Comparison of ENCODE assay signal across 1 cellular context in the genomic region with DNA sequence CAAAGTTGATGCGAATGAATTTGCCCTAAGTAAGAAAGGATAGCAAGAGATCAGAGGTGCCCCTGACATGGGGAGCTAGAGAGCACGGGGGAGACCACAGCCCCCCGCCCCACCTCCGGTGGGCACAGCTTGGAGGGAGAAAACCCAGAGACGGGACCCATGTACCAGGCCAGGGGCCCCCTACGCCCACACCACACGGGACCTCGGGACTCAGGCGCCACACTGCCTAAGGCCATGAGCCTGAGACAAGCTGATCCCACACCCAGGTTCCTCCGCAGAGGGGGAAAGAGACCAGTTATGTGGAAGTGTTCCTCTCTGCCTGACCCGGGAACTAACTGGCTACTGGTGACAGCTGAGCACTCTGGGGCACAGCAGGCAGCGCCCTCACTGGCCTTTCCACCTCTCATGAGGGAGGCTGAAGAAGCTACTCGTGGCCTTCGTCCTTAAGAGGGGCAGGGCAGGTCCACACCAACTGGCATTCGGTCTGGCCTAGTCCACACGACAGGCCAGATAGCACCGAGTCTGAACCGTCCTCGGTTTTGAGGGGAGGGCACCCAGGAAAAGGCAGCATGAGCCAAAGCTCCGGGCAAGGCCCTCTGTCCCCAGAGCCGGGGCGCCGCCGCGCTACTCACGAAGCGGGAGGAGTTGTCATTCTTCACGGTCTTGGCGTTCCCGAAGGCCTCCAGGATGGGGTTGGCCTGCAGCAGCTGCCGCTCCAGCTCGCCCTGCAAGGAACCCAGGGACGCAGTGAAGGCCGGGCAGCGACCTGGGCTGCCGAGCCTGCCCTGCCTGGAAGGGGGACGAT.
TF ChIP-seq lines count a peak whose summit lies in the region.

No MANE protein-coding gene starts in this region.

TF ChIP-seq in SK-N-SH, 30 proteins besides CTCF, POLR2A, EP300 and RAD21 (continued from another document):
- TF ChIP-seq, protein P1, sequence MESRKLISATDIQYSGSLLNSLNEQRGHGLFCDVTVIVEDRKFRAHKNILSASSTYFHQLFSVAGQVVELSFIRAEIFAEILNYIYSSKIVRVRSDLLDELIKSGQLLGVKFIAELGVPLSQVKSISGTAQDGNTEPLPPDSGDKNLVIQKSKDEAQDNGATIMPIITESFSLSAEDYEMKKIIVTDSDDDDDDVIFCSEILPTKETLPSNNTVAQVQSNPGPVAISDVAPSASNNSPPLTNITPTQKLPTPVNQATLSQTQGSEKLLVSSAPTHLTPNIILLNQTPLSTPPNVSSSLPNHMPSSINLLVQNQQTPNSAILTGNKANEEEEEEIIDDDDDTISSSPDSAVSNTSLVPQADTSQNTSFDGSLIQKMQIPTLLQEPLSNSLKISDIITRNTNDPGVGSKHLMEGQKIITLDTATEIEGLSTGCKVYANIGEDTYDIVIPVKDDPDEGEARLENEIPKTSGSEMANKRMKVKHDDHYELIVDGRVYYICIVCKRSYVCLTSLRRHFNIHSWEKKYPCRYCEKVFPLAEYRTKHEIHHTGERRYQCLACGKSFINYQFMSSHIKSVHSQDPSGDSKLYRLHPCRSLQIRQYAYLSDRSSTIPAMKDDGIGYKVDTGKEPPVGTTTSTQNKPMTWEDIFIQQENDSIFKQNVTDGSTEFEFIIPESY (IDR thresholded peaks at IDR 0.05; ENCODE audit: borderline replicate concordance, low read depth), result no peak
- TF ChIP-seq SMC3 (IDR thresholded peaks at IDR 0.05; ENCODE audit: low read depth, low read length), result no peak
- TF ChIP-seq RFX5 (IDR thresholded peaks at IDR 0.05; ENCODE audit: low read length), result no peak
- no peak for TF ChIP-seq TAF1 (IDR thresholded peaks at IDR 0.05; ENCODE audit: borderline replicate concordance, low read depth, low read length)
TF ChIP-seq in SK-N-SH: peak in this region for 0.
